13 cellular contexts compared by ENCODE assay signal in the genomic region with DNA sequence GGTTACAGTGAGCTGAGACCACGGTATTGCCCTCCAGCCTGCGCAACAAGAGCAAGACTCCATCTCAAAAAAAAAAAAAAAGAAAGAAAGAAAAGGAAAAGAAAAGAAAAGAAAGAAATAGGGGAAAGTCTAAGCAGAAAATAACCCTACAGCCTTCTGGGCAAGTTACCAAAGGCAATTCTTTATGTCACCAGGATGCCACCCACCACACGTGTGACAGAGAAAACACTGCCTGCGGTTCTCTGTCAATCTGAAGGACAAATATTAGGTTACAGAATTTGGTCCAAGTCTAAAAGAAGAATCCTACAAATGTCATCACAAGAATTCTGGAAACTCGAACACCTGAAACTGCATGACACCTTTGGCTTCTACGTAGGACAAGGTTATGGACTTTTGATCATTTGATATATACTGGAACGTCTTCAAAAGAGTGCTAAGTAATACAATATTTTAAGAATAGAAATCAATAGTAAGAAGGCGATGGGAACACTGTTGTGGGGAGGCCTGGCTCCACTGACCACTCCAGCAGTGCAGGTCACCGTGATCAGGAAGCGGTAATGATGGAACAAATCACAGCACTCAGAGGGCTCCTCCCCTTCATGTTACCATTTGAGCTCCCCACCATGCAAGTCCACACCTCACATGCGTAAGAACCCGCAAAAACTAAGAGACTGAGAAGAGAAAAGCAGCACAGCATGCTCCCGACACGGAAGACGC.
A peak's percentile ranks its signal among the peaks of the same experiment; 100 is the strongest.
DNase-seq lines count a peak whose midpoint lies in the region; ATAC-seq, FAIRE-seq and TF ChIP-seq lines count a peak whose summit lies in the region.
"Had no signal": no experiment of that assay in that cellular context is flagged by ENCODE, and none has a peak within 500 bp of the region (broad histone marks: within the 10 kb centered on the region; RNA-seq: fewer than 3 reads in every experiment).

No MANE protein-coding gene starts in this region.

- ATAC-seq in HG02798 (IDR thresholded peaks at IDR 0.05; ENCODE audit: poor library complexity, unreplicated experiment) (no peak), HG03354 (IDR thresholded peaks at IDR 0.05; ENCODE audit: poor library complexity, severe bottlenecking, unreplicated experiment) (no peak)
- ATAC-seq: activated CD4-positive, alpha-beta T cell treated with anti-CD3 and anti-CD28 coated beads for 36 hours; HCT116 had no signal

- no peak for TF ChIP-seq POLR2A in stomach (IDR thresholded peaks at IDR 0.05)

- H3K4me2 ChIP-seq in DOHH2 (ENCODE audit: low read length): peak overlapping the region; percentile 62
- H3K4me2 ChIP-seq in astrocyte (ENCODE audit: low read length): peak overlapping the region; percentile 42

- H3K9me3 ChIP-seq in DOHH2 (ENCODE audit: control insufficient read depth, insufficient read depth, low read length) (no peaks in the 10 kb centered on the region), astrocyte (ENCODE audit: insufficient read depth, low read depth, low read length) (no peaks in the 10 kb centered on the region), stomach (no peaks in the 10 kb centered on the region)
- H3K9me3 ChIP-seq: left lung, pancreas had no signal

- FAIRE-seq in astrocyte (lab: Jason Lieb, UNC): no peak

- intact Hi-C loops in stomach (cut with DNase I; ENCODE audit: low total_unique reads): no loop called here

- H3K4me1 Mint-ChIP-seq in astrocyte (ENCODE audit: low read depth, unreplicated experiment): no peaks in the 10 kb centered on the region
- H3K4me1 Mint-ChIP-seq: activated CD4-positive, alpha-beta T cell treated with anti-CD3 and anti-CD28 coated beads for 36 hours had no signal

- TF ChIP-seq EP300 in stomach (IDR thresholded peaks at IDR 0.05): no peak

- H3K9ac ChIP-seq in astrocyte (ENCODE audit: low read length): peak overlapping the region; percentile 7

- peak overlapping the region; percentile 29 for H3K4me3 Mint-ChIP-seq in astrocyte (ENCODE audit: unreplicated experiment)
- H3K4me3 Mint-ChIP-seq: activated CD4-positive, alpha-beta T cell treated with anti-CD3 and anti-CD28 coated beads for 36 hours; activated T-cell treated with anti-CD3 and anti-CD28 coated beads, Interleukin-2, amount 50 U/mL, for 24 hours had no signal

- no peak overlapping the region for H2AFZ ChIP-seq in astrocyte (ENCODE audit: low read depth, low read length)

- no peaks in the 10 kb centered on the region for H3K27me3 Mint-ChIP-seq in astrocyte (ENCODE audit: low read depth, unreplicated experiment)
- H3K27me3 Mint-ChIP-seq: activated CD4-positive, alpha-beta T cell treated with anti-CD3 and anti-CD28 coated beads for 36 hours; activated T-cell treated with anti-CD3 and anti-CD28 coated beads, Interleukin-2, amount 50 U/mL, for 24 hours had no signal

- TF ChIP-seq CTCF in DOHH2 (IDR thresholded peaks at IDR 0.05; ENCODE audit: low read depth, low read length, poor library complexity, severe bottlenecking) (no peak), astrocyte (IDR thresholded peaks at IDR 0.05; ENCODE audit: insufficient read depth, low read depth, low read length) (no peak), stomach (IDR thresholded peaks at IDR 0.05) (no peak)

- peaks cover 76% of the 10 kb centered on the region for H3K4me1 ChIP-seq in DOHH2 (ENCODE audit: control insufficient read depth, low read length)
- H3K4me1 ChIP-seq in astrocyte (ENCODE audit: insufficient read depth, low read length): peaks cover 18% of the 10 kb centered on the region
- H3K4me1 ChIP-seq in stomach: peaks cover 21 to 31% (median 26%) of the 10 kb centered on the region in 4 donors
- H3K4me1 ChIP-seq: pancreas had no signal

- no peaks in the 10 kb centered on the region for H3K27me3 ChIP-seq in DOHH2 (ENCODE audit: control insufficient read depth, low read length)
- no peaks in the 10 kb centered on the region for H3K27me3 ChIP-seq in astrocyte (ENCODE audit: insufficient read depth, low read length)
- H3K27me3 ChIP-seq in layer of hippocampus (ENCODE audit: control insufficient read depth, insufficient read depth, low read length): no peaks in the 10 kb centered on the region
- no peaks in the 10 kb centered on the region for H3K27me3 ChIP-seq in stomach
- H3K27me3 ChIP-seq: left lung, pancreas had no signal

- H3K79me2 ChIP-seq in DOHH2 (ENCODE audit: control insufficient read depth, low read length) (peaks cover 42% of the 10 kb centered on the region), astrocyte (ENCODE audit: insufficient read depth, low read length) (no peaks in the 10 kb centered on the region)

- H3K27ac ChIP-seq in DOHH2 (ENCODE audit: low read depth, low read length) (peak overlapping the region; percentile 90), astrocyte (ENCODE audit: low read depth, low read length) (no peak overlapping the region), layer of hippocampus (ENCODE audit: low read depth, low read length) (peak overlapping the region; percentile 90), stomach (peak overlapping the region; percentile 26 to 85 (median 68))

- no peaks in the 10 kb centered on the region for H3K9me3 Mint-ChIP-seq in astrocyte (ENCODE audit: unreplicated experiment)
- H3K9me3 Mint-ChIP-seq: activated T-cell treated with anti-CD3 and anti-CD28 coated beads, Interleukin-2, amount 50 U/mL, for 24 hours had no signal

- H3K27ac Mint-ChIP-seq in astrocyte (ENCODE audit: unreplicated experiment): no peak overlapping the region
- H3K27ac Mint-ChIP-seq: activated CD4-positive, alpha-beta T cell treated with anti-CD3 and anti-CD28 coated beads for 36 hours; activated T-cell treated with anti-CD3 and anti-CD28 coated beads, Interleukin-2, amount 50 U/mL, for 24 hours had no signal

- peaks cover 12% of the 10 kb centered on the region for H3K36me3 Mint-ChIP-seq in astrocyte (ENCODE audit: low read depth, unreplicated experiment)

- peaks cover 24% of the 10 kb centered on the region for H3K36me3 ChIP-seq in DOHH2 (ENCODE audit: control insufficient read depth, low read length)
- H3K36me3 ChIP-seq in astrocyte (ENCODE audit: insufficient read depth, low read length): no peaks in the 10 kb centered on the region
- no peaks in the 10 kb centered on the region for H3K36me3 ChIP-seq in stomach
- H3K36me3 ChIP-seq: pancreas had no signal

- H3K9me2 ChIP-seq in DOHH2 (replicated peaks; ENCODE audit: control insufficient read depth, low read length): no peaks in the 10 kb centered on the region

- 61 to 74% (median 67%) methylated on average over 15 of the region's 15 CpGs for WGBS in stomach, 5 donors

- no peak for DNase-seq in astrocyte (ENCODE audit: low read depth)
- no peak for DNase-seq in stomach
- DNase-seq in NCI-H510A (lab: John Stamatoyannopoulos, UW): no peak
- DNase-seq in NCI-H526 treated with DMSO at 0.1 percent for 48 hours (lab: John Stamatoyannopoulos, UW): no peak
- DNase-seq: activated CD4-positive, alpha-beta T cell treated with anti-CD3 and anti-CD28 coated beads for 36 hours; activated T-cell treated with anti-CD3 and anti-CD28 coated beads, Interleukin-2, amount 50 U/mL, for 24 hours had no signal

- H4K20me1 ChIP-seq in DOHH2 (ENCODE audit: control insufficient read depth, insufficient read depth, low read depth, low read length) (no peaks in the 10 kb centered on the region), astrocyte (ENCODE audit: insufficient read depth, low read length) (peaks cover 79% of the 10 kb centered on the region)

- H3K4me3 ChIP-seq in DOHH2 (ENCODE audit: low read length): peak overlapping the region; percentile 25; the same call in 1 of the 2 replicates
- H3K4me3 ChIP-seq in astrocyte (ENCODE audit: insufficient read depth, low read depth, low read length): no peak overlapping the region
- H3K4me3 ChIP-seq in stomach: no peak overlapping the region
- H3K4me3 ChIP-seq: left lung, pancreas had no signal

- peaks cover 18% of the 10 kb centered on the region for H3F3A ChIP-seq in DOHH2 (ENCODE audit: control insufficient read depth, insufficient read depth)
